6 cellular contexts compared by ENCODE assay signal in genomic region chr14:22829076-22829660, GRCh38. TPM values are rescaled to one million over a fixed set of nuclear protein-coding genes. Genes with fewer than 3 reads are reported as not detected.
DNase-seq lines count a peak whose midpoint lies in the region; ATAC-seq and TF ChIP-seq lines count a peak whose summit lies in the region.
"Not testable (repeated sequence)": the region's sequence is repeated elsewhere in the genome, so short reads cannot be mapped to it uniquely, and the experiment has no call there.

No MANE protein-coding gene starts in this region.

- not testable (repeated sequence) for DNase-seq in AG10803 (ENCODE audit: low read depth); activated CD4-positive, alpha-beta T cell treated with anti-CD3 and anti-CD28 coated beads for 36 hours; coronary artery (ENCODE audit: low spot score); left lobe of liver (ENCODE audit: low spot score); sciatic nerve (ENCODE audit: low spot score)

- POLR2A ChIA-PET in activated CD4-positive, alpha-beta T cell treated with anti-CD3 and anti-CD28 coated beads for 36 hours (lab: Charles Lee): interaction anchor here (1.6 kb wide), 1 partner anchor 16 kb away, joined by 6 read pairs; no protein-coding TSS in a partner anchor

- CTCF ChIA-PET in activated CD4-positive, alpha-beta T cell treated with anti-CD3 and anti-CD28 coated beads for 36 hours (lab: Charles Lee): interaction anchor here (1.2 to 10.6 kb wide), 4 partner anchors 8 to 273 kb away, joined by 4 to 148 read pairs (median 14); no protein-coding TSS in a partner anchor

- peak overlapping the region; percentile 46 to 73 for H3K27ac ChIP-seq in coronary artery

- peak overlapping the region; percentile 82 for H3K4me3 Mint-ChIP-seq in activated CD4-positive, alpha-beta T cell treated with anti-CD3 and anti-CD28 coated beads for 36 hours

- peak overlapping the region; percentile 98 for H3K27ac Mint-ChIP-seq in activated CD4-positive, alpha-beta T cell treated with anti-CD3 and anti-CD28 coated beads for 36 hours

- TF ChIP-seq CTCF in AG10803 (conservative IDR thresholded peaks at IDR 0.05; ENCODE audit: low read length); coronary artery (IDR thresholded peaks at IDR 0.05): not testable (repeated sequence)

- H3K9me3 Mint-ChIP-seq in activated CD4-positive, alpha-beta T cell treated with anti-CD3 and anti-CD28 coated beads for 36 hours (ENCODE audit: low read depth): not testable (repeated sequence)

- ATAC-seq in HG03432 (IDR thresholded peaks at IDR 0.05; ENCODE audit: unreplicated experiment) (peak; percentile 12), left lobe of liver (peak; percentile 11), sciatic nerve (peak; percentile 12)
- ATAC-seq in activated CD4-positive, alpha-beta T cell treated with anti-CD3 and anti-CD28 coated beads for 36 hours: not testable (repeated sequence)

- H3K27me3 Mint-ChIP-seq in activated CD4-positive, alpha-beta T cell treated with anti-CD3 and anti-CD28 coated beads for 36 hours: not testable (repeated sequence)

- H3K4me1 Mint-ChIP-seq in activated CD4-positive, alpha-beta T cell treated with anti-CD3 and anti-CD28 coated beads for 36 hours: peaks cover 32% of the 10 kb centered on the region

- H3K36me3 Mint-ChIP-seq in activated CD4-positive, alpha-beta T cell treated with anti-CD3 and anti-CD28 coated beads for 36 hours (ENCODE audit: low read depth): peaks cover 15% of the 10 kb centered on the region

- peak overlapping the region; percentile 93 for H3K4me3 ChIP-seq in AG10803 (ENCODE audit: low read length)
- peak overlapping the region; percentile 78 for H3K4me3 ChIP-seq in coronary artery

- intact Hi-C loops in activated CD4-positive, alpha-beta T cell treated with anti-CD3 and anti-CD28 coated beads for 36 hours (cut with DNase I, micrococcal nuclease): loop anchor here (1.0 to 10.0 kb wide), 12 partner anchors 42 to 638 kb away; partner anchors contain the start of genes OXA1L (in 2 of the 2), RBM23 (in 2 of the 2), AJUBA (in 1 of the 2) and DAD1 (in 1 of the 2)
- intact Hi-C loops in sciatic nerve (cut with DNase I): not testable (repeated sequence)

RNA-seq across cellular contexts. Expression of gene MRPL52, which starts 0.5 kb away (rescaled TPM):
- 100 to 1,000 TPM; 115 to 136 TPM for total RNA-seq in activated CD4-positive, alpha-beta T cell treated with anti-CD3 and anti-CD28 coated beads for 36 hours
- total RNA-seq in left lobe of liver (48.9 TPM), sciatic nerve (34.0 TPM)

RNA-seq across cellular contexts. Expression of gene MMP14, which starts 7.2 kb away (rescaled TPM):
- 1 to 10 TPM; 2.0 to 2.1 TPM for total RNA-seq in activated CD4-positive, alpha-beta T cell treated with anti-CD3 and anti-CD28 coated beads for 36 hours
- total RNA-seq in left lobe of liver (10.9 TPM), sciatic nerve (138 TPM)

RNA-seq across cellular contexts. Expression of gene SLC7A7, which starts 13.9 kb away (rescaled TPM):
- under 1 TPM; 0.50 to 0.72 TPM for total RNA-seq in activated CD4-positive, alpha-beta T cell treated with anti-CD3 and anti-CD28 coated beads for 36 hours
- 6.1 TPM for total RNA-seq in left lobe of liver
- total RNA-seq in sciatic nerve: 9.7 TPM

RNA-seq across cellular contexts. Expression of gene LRP10, which starts 42.4 kb away (rescaled TPM):
- 10 to 100 TPM; 36.3 to 41.8 TPM for total RNA-seq in activated CD4-positive, alpha-beta T cell treated with anti-CD3 and anti-CD28 coated beads for 36 hours
- total RNA-seq in left lobe of liver (34.3 TPM), sciatic nerve (106 TPM)

RNA-seq across cellular contexts. Expression of gene REM2, which starts 53.9 kb away (rescaled TPM):
- under 1 TPM; 0.33 to 0.48 TPM for total RNA-seq in activated CD4-positive, alpha-beta T cell treated with anti-CD3 and anti-CD28 coated beads for 36 hours
- 0.13 TPM for total RNA-seq in left lobe of liver
- total RNA-seq in sciatic nerve: 0.62 TPM

Comparison
In these comparisons a context has a peak if more than half of its experiments do, and no peak if none do; other contexts are left out.
1. RNA of gene MMP14, which starts 7.2 kb away (total RNA-seq): 138 TPM in sciatic nerve (single experiment); 10.9 TPM in left lobe of liver (single experiment) and 2.0 to 2.1 TPM in activated CD4-positive, alpha-beta T cell treated with anti-CD3 and anti-CD28 coated beads for 36 hours; every median in the first group is over 10 times any median in the second.